20 cellular contexts compared by ENCODE assay signal in genomic region chr2:12967804-12968203, GRCh38.
"Had no signal": no experiment of that assay in that cellular context is flagged by ENCODE, and none has a peak within 500 bp of the region (broad histone marks: within the 10 kb centered on the region; RNA-seq: fewer than 3 reads in every experiment).

No MANE protein-coding gene starts in this region.

- H3K27ac Mint-ChIP-seq: neural progenitor cell, progenitor cell of endocrine pancreas had no signal

- H3K27me3 ChIP-seq: esophagus muscularis mucosa, gastrocnemius medialis, heart right ventricle, neural progenitor cell, pancreas, suprapubic skin, thyroid gland, upper lobe of right lung, vagina had no signal

- H3K36me3 ChIP-seq: esophagus muscularis mucosa, gastrocnemius medialis, heart right ventricle, neural progenitor cell, pancreas, suprapubic skin, thyroid gland, upper lobe of right lung, vagina had no signal

- H3K4me2 ChIP-seq: neural progenitor cell had no signal

- DNase-seq: effector memory CD4-positive, alpha-beta T cell; gastrocnemius medialis; heart right ventricle; hypothalamus; mucosa of descending colon; naive thymus-derived CD8-positive, alpha-beta T cell; occipital lobe; pancreas; right cardiac atrium; small intestine; stimulated activated CD4-positive, alpha-beta T cell treated with anti-CD3 and anti-CD28 coated beads, Interleukin-2, amount 100 ng/mL, for 48 hours; stimulated activated naive CD4-positive, alpha-beta T cell treated with Interleukin-2 at 50 U/mL for 16 hours; thyroid gland; upper lobe of right lung had no signal

- H3K4me1 ChIP-seq: gastrocnemius medialis, neural progenitor cell, pancreas, thyroid gland, upper lobe of right lung, vagina had no signal

- H3K27me3 Mint-ChIP-seq: progenitor cell of endocrine pancreas had no signal

- H2AFZ ChIP-seq: neural progenitor cell had no signal

- H3K4me3 ChIP-seq: esophagus muscularis mucosa, gastrocnemius medialis, heart right ventricle, mucosa of descending colon, neural progenitor cell, pancreas, suprapubic skin, thyroid gland, upper lobe of right lung, vagina had no signal

- ATAC-seq: gastrocnemius medialis; heart right ventricle; mucosa of descending colon; naive thymus-derived CD8-positive, alpha-beta T cell; pancreas; right cardiac atrium; upper lobe of right lung had no signal

- H3K9ac ChIP-seq: neural progenitor cell had no signal

- H3K36me3 Mint-ChIP-seq: neural progenitor cell had no signal

- H3K9me3 ChIP-seq: esophagus muscularis mucosa, gastrocnemius medialis, heart right ventricle, mucosa of descending colon, pancreas, suprapubic skin, thyroid gland, upper lobe of right lung, vagina had no signal

- H3K4me3 Mint-ChIP-seq: neural progenitor cell had no signal

- H3K27ac ChIP-seq: epithelial cell of prostate, esophagus muscularis mucosa, gastrocnemius medialis, heart right ventricle, neural progenitor cell, pancreas, suprapubic skin, thyroid gland, upper lobe of right lung, vagina had no signal
